ENCODE assay signal across 8 cellular contexts in genomic region chr10:101354584-101355070, GRCh38.
DNase-seq lines count a peak whose midpoint lies in the region; ATAC-seq and TF ChIP-seq lines count a peak whose summit lies in the region.

No MANE protein-coding gene starts in this region.

- DNase-seq in amniotic stem cell (lab: John Stamatoyannopoulos, UW) (peak; percentile 3), NCI-H1694 treated with DMSO at 0.1 percent for 48 hours (lab: John Stamatoyannopoulos, UW) (no peak)

- H3K27ac ChIP-seq in C4-2B (peak overlapping the region; percentile 71), iPS-20b (ENCODE audit: low read length) (no peak overlapping the region), stomach smooth muscle (ENCODE audit: low read length) (peak overlapping the region; percentile 84)

- 0 out of 2 replicates have a peak, but pooled peaks cover 4% of the 10 kb centered on the region for H3K27me3 ChIP-seq in iPS-20b (ENCODE audit: insufficient read depth, low read length)
- no peaks in the 10 kb centered on the region for H3K27me3 ChIP-seq in stomach smooth muscle (ENCODE audit: control insufficient read depth in 1 of 2, insufficient read depth in 2 of 2, low read length in 2 of 2)

- H3K9ac ChIP-seq in iPS-20b (ENCODE audit: low read depth, low read length) (peak overlapping the region; percentile 81; the same call in 1 of the 2 replicates), stomach smooth muscle (ENCODE audit: low read length in 2 of 2) (peak overlapping the region; percentile 82 to 91)

- peaks cover 8% of the 10 kb centered on the region; the same call in 1 of the 2 replicates for H3K4me1 ChIP-seq in iPS-20b (ENCODE audit: insufficient read depth, low read length)
- peaks cover 8% of the 10 kb centered on the region for H3K4me1 ChIP-seq in stomach smooth muscle (ENCODE audit: control insufficient read depth, insufficient read depth, low read length)

- no peak for TF ChIP-seq CTCF in C4-2B (conservative IDR thresholded peaks at IDR 0.05)

- H3K36me3 ChIP-seq in iPS-20b (ENCODE audit: insufficient read depth, low read depth, low read length) (no peaks in the 10 kb centered on the region), stomach smooth muscle (ENCODE audit: control insufficient read depth in 2 of 2, insufficient read depth in 2 of 2, low read length in 2 of 2) (no peaks in the 10 kb centered on the region)

- ATAC-seq in HG02973 (IDR thresholded peaks at IDR 0.05; ENCODE audit: unreplicated experiment) (peak; percentile 13), HG03457 (IDR thresholded peaks at IDR 0.05; ENCODE audit: unreplicated experiment) (no peak), GM19395 (IDR thresholded peaks at IDR 0.05; ENCODE audit: unreplicated experiment) (no peak)

- H3K9me3 ChIP-seq in iPS-20b (ENCODE audit: insufficient read depth, low read depth, low read length) (no peaks in the 10 kb centered on the region), stomach smooth muscle (ENCODE audit: control insufficient read depth in 2 of 2, low read length in 2 of 2) (no peaks in the 10 kb centered on the region)

- H3K4me3 ChIP-seq in iPS-20b (ENCODE audit: low read length) (peak overlapping the region; percentile 91), stomach smooth muscle (ENCODE audit: low read length in 2 of 2) (peak overlapping the region; percentile 60 to 89)
